29 cellular contexts compared by ENCODE assay signal in genomic region chr22:21898354-21898896, GRCh38.
"Had no signal": no experiment of that assay in that cellular context is flagged by ENCODE, and none has a peak within 500 bp of the region (broad histone marks: within the 10 kb centered on the region; RNA-seq: fewer than 3 reads in every experiment).

No MANE protein-coding gene starts in this region.

- DNase-seq: colonic mucosa; cortex of kidney; dermis blood vessel endothelial cell; dorsolateral prefrontal cortex; effector CD4-positive, alpha-beta T cell; effector CD8-positive, alpha-beta T cell; effector memory CD4-positive, alpha-beta T cell; effector memory CD8-positive, alpha-beta T cell; endodermal cell; erythroblast; esophagus squamous epithelium; foreskin fibroblast; foreskin keratinocyte; foreskin melanocyte; gastrocnemius medialis; glutamatergic neuron; head of caudate nucleus; heart left ventricle; heart right ventricle had no signal

- FAIRE-seq: colon, endometrium, endothelial cell of umbilical vein, frontal cortex had no signal

- H3K27ac ChIP-seq: colonic mucosa, coronary artery, dorsolateral prefrontal cortex, epithelial cell of prostate, esophagus muscularis mucosa, esophagus squamous epithelium, foreskin keratinocyte, gastrocnemius medialis, gastroesophageal sphincter, heart left ventricle, heart right ventricle, hepatocyte had no signal

- H3K4me3 ChIP-seq: colonic mucosa, coronary artery, dorsolateral prefrontal cortex, esophagus muscularis mucosa, esophagus squamous epithelium, gastrocnemius medialis, gastroesophageal sphincter, heart left ventricle, heart right ventricle, hepatocyte had no signal

- ATAC-seq: effector memory CD8-positive, alpha-beta T cell; esophagus mucosa; foreskin keratinocyte; gastrocnemius medialis; gastroesophageal sphincter; heart left ventricle; heart right ventricle had no signal

- H2AFZ ChIP-seq: hepatocyte had no signal

- H3K36me3 ChIP-seq: colonic mucosa, esophagus muscularis mucosa, esophagus squamous epithelium, gastrocnemius medialis, heart left ventricle, heart right ventricle had no signal

- H3K79me2 ChIP-seq: hepatocyte had no signal

- H3K9me3 ChIP-seq: colonic mucosa, esophagus muscularis mucosa, esophagus squamous epithelium, gastrocnemius medialis, gastroesophageal sphincter had no signal

- H3K4me1 ChIP-seq: colonic mucosa, esophagus muscularis mucosa, esophagus squamous epithelium, foreskin keratinocyte, gastrocnemius medialis, gastroesophageal sphincter, heart left ventricle, heart right ventricle had no signal

- H3K27me3 ChIP-seq: colonic mucosa, dorsolateral prefrontal cortex, esophagus muscularis mucosa, esophagus squamous epithelium, gastrocnemius medialis, gastroesophageal sphincter, heart left ventricle, heart right ventricle, hepatocyte had no signal

- H3K4me2 ChIP-seq: hepatocyte had no signal
